ENCODE assay signal across 1 cellular context in the genomic region with DNA sequence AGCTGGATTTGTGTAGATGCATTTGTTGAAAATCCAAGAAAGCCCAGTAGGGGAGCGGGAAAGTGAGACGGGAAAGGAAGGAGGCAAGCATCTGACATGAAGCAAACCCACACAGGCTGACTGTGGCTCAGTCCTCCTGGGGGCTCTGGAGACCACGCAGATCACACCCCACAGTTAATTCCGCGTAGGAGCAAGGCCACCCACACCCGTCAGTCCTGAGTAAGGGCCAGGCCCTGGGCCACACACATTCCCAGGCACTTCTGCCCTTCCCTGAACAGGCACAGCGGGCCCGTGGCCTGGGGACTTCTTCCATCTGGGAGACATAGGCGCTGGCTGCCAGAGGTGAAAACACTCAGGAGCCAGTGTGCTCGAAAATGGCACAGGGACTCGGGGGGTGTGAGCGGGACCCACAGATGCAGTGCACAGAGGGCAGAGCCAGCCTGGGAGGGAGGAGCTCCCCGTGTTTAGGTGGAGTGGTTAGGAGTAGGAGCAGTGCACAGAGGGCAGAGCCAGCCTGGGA.
TF ChIP-seq lines count a peak whose summit lies in the region.

No MANE protein-coding gene starts in this region.

TF ChIP-seq in H1, 55 proteins besides CTCF, POLR2A, EP300 and RAD21:
- no peak for TF ChIP-seq POLR2AphosphoS5 (IDR thresholded peaks at IDR 0.05; ENCODE audit: low read depth, low read length)
- TF ChIP-seq CREB1 (IDR thresholded peaks at IDR 0.05): no peak
- TF ChIP-seq YY1 (IDR thresholded peaks at IDR 0.05; ENCODE audit: low read depth, low read length): no peak
